19 cellular contexts compared by ENCODE assay signal in genomic region chr15:36921484-36922091, GRCh38.
"Had no signal": no experiment of that assay in that cellular context is flagged by ENCODE, and none has a peak within 500 bp of the region (broad histone marks: within the 10 kb centered on the region; RNA-seq: fewer than 3 reads in every experiment).

No MANE protein-coding gene starts in this region.

- H3K9me3 ChIP-seq: tibial artery had no signal

- H3K36me3 ChIP-seq: tibial artery had no signal

- H3K4me1 ChIP-seq: tibial artery had no signal

- ATAC-seq: natural killer cell treated with Interleukin-12 subunit alpha and Interleukin-12 subunit beta and Interleukin-15 and Interleukin-18, amount 100 ng/mL, for 72 hours; stimulated activated effector memory CD8-positive, alpha-beta T cell treated with anti-CD3 and anti-CD28 coated beads, Interleukin-12 subunit alpha, Interleukin-12 subunit beta, amount 100 ng/mL, for 72 hours; T-cell had no signal

- H3K27ac ChIP-seq: epithelial cell of prostate, SK-N-MC, tibial artery, VCaP had no signal

- FAIRE-seq: small intestine had no signal

- H3K27me3 ChIP-seq: tibial artery had no signal

- H3K4me3 ChIP-seq: SK-N-MC, tibial artery had no signal

- DNase-seq: activated CD4-positive, alpha-beta memory T cell treated with anti-CD3 and anti-CD28 coated beads, Interleukin-2, amount 10 ng/mL, durations not matched to agents 7 days and 5 days; activated gamma-delta T cell; activated naive CD8-positive, alpha-beta T cell treated with anti-CD3 and anti-CD28 coated beads, Interleukin-2, amount 10 ng/mL, durations not matched to agents 7 days and 5 days; activated T-cell treated with anti-CD3 and anti-CD28 coated beads, Interleukin-2, amount 50 U/mL, for 48 hours; aorta; central memory CD4-positive, alpha-beta T cell; cortex of kidney; effector CD8-positive, alpha-beta T cell; hypothalamus; kidney glomerular epithelial cell; mammary epithelial cell; small intestine; T-cell; tibial artery had no signal
